Comparison of ENCODE assay signal across 8 cellular contexts in genomic region chr2:138502253-138503086, GRCh38. TPM values are rescaled to one million over a fixed set of nuclear protein-coding genes. Genes with fewer than 3 reads are reported as not detected.
DNase-seq lines count a peak whose midpoint lies in the region; ATAC-seq and TF ChIP-seq lines count a peak whose summit lies in the region.

No MANE protein-coding gene starts in this region.

- H3K18ac ChIP-seq in mesendoderm (ENCODE audit: low read length): peak overlapping the region; percentile 93

- no peaks in the 10 kb centered on the region for H3K27me3 ChIP-seq in SJCRH30
- no peaks in the 10 kb centered on the region for H3K27me3 ChIP-seq in ectodermal cell (ENCODE audit: control insufficient read depth, insufficient read depth, low read length, poor library complexity, severe bottlenecking)
- H3K27me3 ChIP-seq in mesendoderm (ENCODE audit: insufficient read depth, low read length, poor library complexity): no peaks in the 10 kb centered on the region
- H3K27me3 ChIP-seq in uterus: no peaks in the 10 kb centered on the region

- TF ChIP-seq POLR2A in uterus (IDR thresholded peaks at IDR 0.05): no peak

- H4K5ac ChIP-seq in mesendoderm (ENCODE audit: low read length): no peak overlapping the region

- H3K4me2 ChIP-seq in mesendoderm (ENCODE audit: low read length): peak overlapping the region; percentile 33

- no peak overlapping the region for H2BK5ac ChIP-seq in mesendoderm (ENCODE audit: low read length)

- H3K4ac ChIP-seq in mesendoderm (ENCODE audit: low read depth, low read length): peak overlapping the region; percentile 92

- peak; percentile 1 for ATAC-seq in HG02943 (IDR thresholded peaks at IDR 0.05; ENCODE audit: low read depth, unreplicated experiment)

- H2BK15ac ChIP-seq in mesendoderm (replicated peaks; ENCODE audit: low read depth): no peak overlapping the region

- peak overlapping the region; percentile 90 for H3K27ac ChIP-seq in SJCRH30
- H3K27ac ChIP-seq in ectodermal cell (ENCODE audit: insufficient read depth, low read depth, low read length, poor library complexity, severe bottlenecking): peak overlapping the region; percentile 51
- peak overlapping the region; percentile 94 for H3K27ac ChIP-seq in mesendoderm (ENCODE audit: low read depth, low read length)
- peak overlapping the region; percentile 88 to 96 for H3K27ac ChIP-seq in uterus

- H3K79me1 ChIP-seq in mesendoderm (ENCODE audit: low read length): peaks cover 3% of the 10 kb centered on the region

- H3K4me1 ChIP-seq in SJCRH30 (peaks cover 2% of the 10 kb centered on the region), ectodermal cell (ENCODE audit: control insufficient read depth, insufficient read depth, low read length) (peaks cover 7% of the 10 kb centered on the region), mesendoderm (ENCODE audit: control insufficient read depth, low read depth, low read length) (peaks cover 8% of the 10 kb centered on the region), uterus (no peaks in the 10 kb centered on the region)

- peak in 2 of 3 experiments; percentile 73 to 80 for DNase-seq in NCI-H1417 (lab: John Stamatoyannopoulos, UW)
- DNase-seq in NCI-H1417 treated with DMSO at 0.1 percent for 48 hours (lab: John Stamatoyannopoulos, UW): no peak
- DNase-seq in SJCRH30: peak in 1 of 2 experiments; percentile 40
- DNase-seq in mesendoderm: peak; percentile 45
- DNase-seq in uterus: no peak
- DNase-seq in SKM-1 treated with dmso at 0.1 percent for 144 hours (lab: John Stamatoyannopoulos, UW; ENCODE audit: unreplicated experiment): no peak

- peak overlapping the region; percentile 85 for H3K23ac ChIP-seq in mesendoderm (ENCODE audit: low read length)

- peak overlapping the region; percentile 86 for H3K4me3 ChIP-seq in SJCRH30
- H3K4me3 ChIP-seq in ectodermal cell (ENCODE audit: insufficient read depth, low read depth, low read length): peak overlapping the region; percentile 75
- peak overlapping the region; percentile 48 for H3K4me3 ChIP-seq in mesendoderm (ENCODE audit: low read length)
- H3K4me3 ChIP-seq in uterus: peak overlapping the region; percentile 81 to 97

- TF ChIP-seq CTCF in uterus (IDR thresholded peaks at IDR 0.05): no peak

- H4K8ac ChIP-seq in mesendoderm (ENCODE audit: low read depth, low read length): peak overlapping the region; percentile 42

- H3K36me3 ChIP-seq in SJCRH30: peaks cover 4% of the 10 kb centered on the region; the same call in 1 of the 2 replicates
- no peaks in the 10 kb centered on the region for H3K36me3 ChIP-seq in ectodermal cell (ENCODE audit: control insufficient read depth, insufficient read depth, low read length)
- no peaks in the 10 kb centered on the region for H3K36me3 ChIP-seq in mesendoderm (ENCODE audit: control insufficient read depth, insufficient read depth, low read length)
- no peaks in the 10 kb centered on the region for H3K36me3 ChIP-seq in uterus

- WGBS in ectodermal cell, 2 experiments: 2% methylated on average over 26 of the region's 26 CpGs
- no CpG with 5 or more reads among the region's 26 CpGs for WGBS in mesendoderm (ENCODE audit: extremely low coverage, insufficient coverage, low lambda C conversion rate)

- H3K79me2 ChIP-seq in mesendoderm (ENCODE audit: control insufficient read depth, insufficient read depth, low read length): peaks cover 37% of the 10 kb centered on the region

- intact Hi-C loops in uterus (cut with DNase I; ENCODE audit: low total_unique reads): no loop called here

- H3K9ac ChIP-seq in mesendoderm (ENCODE audit: low read length): peak overlapping the region; percentile 69

- H2BK120ac ChIP-seq in mesendoderm (ENCODE audit: low read depth, low read length): no peak overlapping the region

- H2AK5ac ChIP-seq in mesendoderm (ENCODE audit: low read length): peak overlapping the region; percentile 64

- H3K56ac ChIP-seq in mesendoderm (ENCODE audit: low read length): peak overlapping the region; percentile 96

- H3K9me3 ChIP-seq in SJCRH30 (replicated peaks) (no peaks in the 10 kb centered on the region), ectodermal cell (ENCODE audit: control insufficient read depth, low read length) (no peaks in the 10 kb centered on the region), uterus (no peaks in the 10 kb centered on the region)

RNA-seq across cellular contexts. Expression of gene SPOPL, which starts 0.9 kb away (rescaled TPM):
- 21.3 TPM in 2 replicates for total RNA-seq in SJCRH30 (2014; rRNA removed; shearing (Covaris generic))
- 10.4 TPM for polyA plus RNA-seq in ectodermal cell (2013, experiment 1 of 4)
- polyA plus RNA-seq in ectodermal cell (2013, experiment 2 of 4): 12.3 TPM
- 8.7 TPM for polyA plus RNA-seq in ectodermal cell (2013, experiment 3 of 4)
- 9.8 TPM for polyA plus RNA-seq in ectodermal cell (2013, experiment 4 of 4)
- 6.4 TPM for polyA plus RNA-seq in mesendoderm (2013, experiment 1 of 2)
- 7.4 TPM for polyA plus RNA-seq in mesendoderm (2013, experiment 2 of 2)
- total RNA-seq in uterus: 10 to 100 TPM; 19.2 to 40.6 (median 26.8) TPM

Comparison
In these comparisons a context has a peak if more than half of its experiments do, and no peak if none do; other contexts are left out.
1. DNase-seq: peak in NCI-H1417 (2 of 3) and mesendoderm (single experiment); none in NCI-H1417 treated with DMSO at 0.1 percent for 48 hours (single experiment), uterus (0 of 2) and SKM-1 treated with dmso at 0.1 percent for 144 hours (single experiment).
2. Peak in every context shown above with its lines, with median percentiles within 50 percentile points of each other: H3K27ac ChIP-seq and H3K4me3 ChIP-seq.